ENCODE assay signal across 8 cellular contexts in the genomic region with DNA sequence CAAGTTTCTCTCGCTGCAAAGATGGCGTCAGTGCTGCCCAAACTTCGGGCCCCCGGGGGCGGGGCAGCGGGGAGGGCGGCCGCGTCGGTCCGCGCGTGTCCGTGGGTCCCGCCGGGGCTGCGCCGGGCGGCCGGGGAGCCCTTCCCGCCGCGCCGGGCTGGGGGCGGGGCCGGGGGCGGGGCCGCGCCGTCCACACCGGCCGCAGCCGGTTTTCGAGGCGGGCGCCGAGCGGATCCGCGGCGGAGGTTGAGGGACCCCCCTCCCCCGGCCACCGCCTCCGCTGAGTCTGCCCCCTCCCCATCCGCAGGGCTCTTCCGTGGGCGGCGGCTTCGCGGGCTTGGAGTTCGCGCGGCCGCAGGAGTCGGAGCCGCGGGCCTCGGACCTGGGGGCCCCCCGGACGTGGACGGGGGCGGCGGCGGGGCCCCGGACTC.
A peak's percentile ranks its signal among the peaks of the same experiment; 100 is the strongest.
DNase-seq lines count a peak whose midpoint lies in the region; ATAC-seq and TF ChIP-seq lines count a peak whose summit lies in the region.

No MANE protein-coding gene starts in this region.

- H3F3A ChIP-seq in DOHH2 (ENCODE audit: control insufficient read depth, insufficient read depth) = 0 out of 2 replicates have a peak, but pooled peaks cover 4% of the 10 kb centered on the region

- DNase-seq in SK-N-MC (ENCODE audit: low read depth, low spot score) = no peak
- DNase-seq in caudate nucleus (lab: John Stamatoyannopoulos, UW) = peak in 6 of 61 donors; percentile 14 to 56 (median 22)
- DNase-seq in islet precursor cell = peak; percentile 57
- DNase-seq in stimulated activated CD8-positive, alpha-beta memory T cell treated with anti-CD3 and anti-CD28 coated beads, Interleukin-4, amount 100 ng/mL, for 48 hours = peak; percentile 44
- no peak for DNase-seq in SHP77 (lab: John Stamatoyannopoulos, UW)

- TF ChIP-seq CTCF in DOHH2 (IDR thresholded peaks at IDR 0.05; ENCODE audit: low read depth, low read length, poor library complexity, severe bottlenecking) = no peak

- peak overlapping the region; percentile 61 for H3K4me2 ChIP-seq in DOHH2 (ENCODE audit: low read length)

- H3K9me2 ChIP-seq in DOHH2 (replicated peaks; ENCODE audit: control insufficient read depth, low read length) = no peaks in the 10 kb centered on the region

- H3K9me3 ChIP-seq in DOHH2 (ENCODE audit: control insufficient read depth, insufficient read depth, low read length) (no peaks in the 10 kb centered on the region), SK-N-MC (ENCODE audit: low read depth, low read length) (no peaks in the 10 kb centered on the region)

- H3K36me3 ChIP-seq in DOHH2 (ENCODE audit: control insufficient read depth, low read length) = 0 out of 2 replicates have a peak, but pooled peaks cover 5% of the 10 kb centered on the region
- H3K36me3 ChIP-seq in SK-N-MC (ENCODE audit: insufficient read depth, low read length) = peaks cover 3% of the 10 kb centered on the region; the same call in 1 of the 2 replicates

- H4K20me1 ChIP-seq in DOHH2 (ENCODE audit: control insufficient read depth, insufficient read depth, low read depth, low read length) = no peaks in the 10 kb centered on the region

- no peaks in the 10 kb centered on the region for H3K79me2 ChIP-seq in DOHH2 (ENCODE audit: control insufficient read depth, low read length)

- peaks cover 42% of the 10 kb centered on the region for H3K4me1 ChIP-seq in DOHH2 (ENCODE audit: control insufficient read depth, low read length)

- ATAC-seq in HG02678 (IDR thresholded peaks at IDR 0.05; ENCODE audit: unreplicated experiment) (peak; percentile 21), GM21723 (IDR thresholded peaks at IDR 0.05; ENCODE audit: unreplicated experiment) (no peak)

- H3K27ac ChIP-seq in DOHH2 (ENCODE audit: low read depth, low read length) = no peak overlapping the region
- H3K27ac ChIP-seq in SK-N-MC = no peak overlapping the region
- H3K27ac ChIP-seq in caudate nucleus (ENCODE audit: low read depth, low read length) = peak overlapping the region; percentile 80

- H3K4me3 ChIP-seq in DOHH2 (ENCODE audit: low read length) = peak overlapping the region; percentile 65
- H3K4me3 ChIP-seq in SK-N-MC = peak overlapping the region; percentile 82

- H3K27me3 ChIP-seq in DOHH2 (ENCODE audit: control insufficient read depth, low read length) = no peaks in the 10 kb centered on the region

- H3K9ac ChIP-seq in SK-N-MC (ENCODE audit: insufficient read length) = peak overlapping the region; percentile 55

Comparison
In these comparisons a context has a peak if more than half of its experiments do, and no peak if none do; other contexts are left out.
1. DNase-seq: peak in islet precursor cell (single experiment) and stimulated activated CD8-positive, alpha-beta memory T cell treated with anti-CD3 and anti-CD28 coated beads, Interleukin-4, amount 100 ng/mL, for 48 hours (single experiment); none in SK-N-MC (single experiment) and SHP77 (0 of 2).